ENCODE assay signal across 22 cellular contexts in the genomic region with DNA sequence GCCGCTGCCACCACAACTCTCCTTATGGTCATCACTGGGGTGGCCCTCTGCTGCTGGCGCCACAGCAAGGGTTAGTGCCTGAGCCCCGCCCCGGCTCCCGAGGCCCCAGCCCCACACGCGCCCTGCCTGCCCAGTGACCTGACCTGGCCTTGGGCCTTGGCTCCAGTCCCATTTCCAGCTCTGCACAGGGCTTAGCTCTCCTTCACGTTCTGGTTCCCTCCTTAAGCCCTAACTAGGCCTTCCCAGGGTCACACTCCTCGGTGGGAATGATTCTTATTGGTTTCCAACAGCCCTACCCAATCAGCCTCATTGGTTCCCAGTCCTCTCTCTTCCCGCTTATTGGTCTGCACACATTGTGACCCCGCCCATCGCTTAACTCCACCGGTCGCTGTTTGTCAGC. TPM values are rescaled to one million over a fixed set of nuclear protein-coding genes. Genes with fewer than 3 reads are reported as not detected.
"Had no signal": no experiment of that assay in that cellular context is flagged by ENCODE, and none has a peak within 500 bp of the region (broad histone marks: within the 10 kb centered on the region; RNA-seq: fewer than 3 reads in every experiment).

No MANE protein-coding gene starts in this region.

- H3K4me3 Mint-ChIP-seq: activated naive CD4-positive, alpha-beta T cell treated with anti-CD3 and anti-CD28 coated beads for 36 hours; activated naive CD8-positive, alpha-beta T cell treated with anti-CD3 and anti-CD28 coated beads, Interleukin-2, amount 50 U/mL, for 24 hours; activated T-cell treated with anti-CD3 and anti-CD28 coated beads, Interleukin-2, amount 50 U/mL, for 4 hours; immature natural killer cell; stimulated activated memory B cell treated with anti-CD40 and anti-IgM and Interleukin-4, amounts not matched to agents 10 μg/mL and 1 μg/mL and 100 μg/mL, for 72 hours; T-helper 1 cell treated with Interleukin-12 subunit alpha and Interleukin-12 subunit beta and Interleukin-4 antibody, amounts not matched to agents 30 μg/mL and 1 μg/mL, for 36 hours had no signal

- H3K9me3 ChIP-seq: colonic mucosa, heart right ventricle, spleen had no signal

- ATAC-seq: activated CD4-positive, CD25-positive, alpha-beta regulatory T cell treated with anti-CD3 and anti-CD28 coated beads, Interleukin-2, amount 50 U/mL, for 24 hours; activated naive CD8-positive, alpha-beta T cell treated with anti-CD3 and anti-CD28 coated beads, Interleukin-2, amount 50 U/mL, for 24 hours; activated T-cell treated with anti-CD3 and anti-CD28 coated beads, Interleukin-2, amount 50 U/mL, for 4 hours; gastroesophageal sphincter; left ventricle myocardium superior; stimulated activated memory B cell treated with anti-CD40 and anti-IgM and Interleukin-4, amounts not matched to agents 10 μg/mL and 1 μg/mL and 100 μg/mL, for 72 hours had no signal

- H3K4me3 ChIP-seq: colonic mucosa, gastroesophageal sphincter, heart right ventricle, spleen had no signal

- H3K4me1 ChIP-seq: colonic mucosa had no signal

- DNase-seq: activated CD4-positive, alpha-beta T cell treated with anti-CD3 and anti-CD28 coated beads, Interleukin-2, amount 50 U/mL, for 1 hour; activated CD8-positive, alpha-beta memory T cell treated with anti-CD3 and anti-CD28 coated beads, Interleukin-2, amount 50 U/mL, for 4 hours; activated naive CD4-positive, alpha-beta T cell treated with anti-CD3 and anti-CD28 coated beads for 36 hours; activated naive CD8-positive, alpha-beta T cell treated with anti-CD3 and anti-CD28 coated beads, Interleukin-2, amount 50 U/mL, for 24 hours; activated T-cell treated with anti-CD3 and anti-CD28 coated beads, Interleukin-2, amount 50 U/mL, for 4 hours; anterior cingulate cortex; brain microvascular endothelial cell; central memory CD4-positive, alpha-beta T cell; colonic mucosa; heart right ventricle; immature natural killer cell; kidney glomerular epithelial cell; left ventricle myocardium superior; spleen; stimulated activated CD4-positive, alpha-beta T cell treated with anti-CD3 and anti-CD28 coated beads, Interleukin-4, amount 100 ng/mL, for 4 hours had no signal

- H3K36me3 Mint-ChIP-seq: stimulated activated memory B cell treated with anti-CD40 and anti-IgM and Interleukin-4, amounts not matched to agents 10 μg/mL and 1 μg/mL and 100 μg/mL, for 72 hours had no signal

- H3K36me3 ChIP-seq: brain microvascular endothelial cell, colonic mucosa, gastroesophageal sphincter, heart right ventricle, spleen had no signal

- H3K9me3 Mint-ChIP-seq: activated naive CD4-positive, alpha-beta T cell treated with anti-CD3 and anti-CD28 coated beads for 36 hours; activated naive CD8-positive, alpha-beta T cell treated with anti-CD3 and anti-CD28 coated beads, Interleukin-2, amount 50 U/mL, for 24 hours; activated T-cell treated with anti-CD3 and anti-CD28 coated beads, Interleukin-2, amount 50 U/mL, for 4 hours; immature natural killer cell; stimulated activated memory B cell treated with anti-CD40 and anti-IgM and Interleukin-4, amounts not matched to agents 10 μg/mL and 1 μg/mL and 100 μg/mL, for 72 hours; T-helper 1 cell treated with Interleukin-12 subunit alpha and Interleukin-12 subunit beta and Interleukin-4 antibody, amounts not matched to agents 30 μg/mL and 1 μg/mL, for 36 hours had no signal

- H3K27ac ChIP-seq: brain microvascular endothelial cell, colonic mucosa, gastroesophageal sphincter, heart right ventricle, spleen had no signal

- H3K27ac Mint-ChIP-seq: activated naive CD4-positive, alpha-beta T cell treated with anti-CD3 and anti-CD28 coated beads for 36 hours; activated naive CD8-positive, alpha-beta T cell treated with anti-CD3 and anti-CD28 coated beads, Interleukin-2, amount 50 U/mL, for 24 hours; immature natural killer cell; stimulated activated memory B cell treated with anti-CD40 and anti-IgM and Interleukin-4, amounts not matched to agents 10 μg/mL and 1 μg/mL and 100 μg/mL, for 72 hours; T-helper 1 cell treated with Interleukin-12 subunit alpha and Interleukin-12 subunit beta and Interleukin-4 antibody, amounts not matched to agents 30 μg/mL and 1 μg/mL, for 36 hours had no signal

RNA-seq across cellular contexts. Expression of a gene that starts 5.8 kb away (rescaled TPM):
- total RNA-seq: gastroesophageal sphincter, ureter had no signal
- polyA plus RNA-seq: heart right ventricle had no signal

RNA-seq across cellular contexts. Expression of a gene that starts 5.8 kb away (rescaled TPM):
- total RNA-seq: mononuclear cell had no signal

RNA-seq across cellular contexts. Expression of a gene that starts 10.2 kb away (rescaled TPM):
- total RNA-seq: colonic mucosa, gastroesophageal sphincter, left ventricle myocardium superior, mononuclear cell, ureter had no signal
- polyA plus RNA-seq: esophagus, heart right ventricle, immature natural killer cell had no signal
